In genomic region chrX:31500920-31501319, GRCh38 we compare ENCODE assay signal across 15 cellular contexts.
DNase-seq lines count a peak whose midpoint lies in the region; ATAC-seq lines count a peak whose summit lies in the region.
"Had no signal": no experiment of that assay in that cellular context is flagged by ENCODE, and none has a peak within 500 bp of the region (broad histone marks: within the 10 kb centered on the region; RNA-seq: fewer than 3 reads in every experiment).

No MANE protein-coding gene starts in this region.

- no peak overlapping the region for H3K4me3 ChIP-seq in mesendoderm (ENCODE audit: low read length)
- H3K4me3 ChIP-seq: upper lobe of left lung had no signal

- H3K9ac ChIP-seq in mesendoderm (ENCODE audit: low read length): no peak overlapping the region

- no peaks in the 10 kb centered on the region for H3K79me1 ChIP-seq in mesendoderm (ENCODE audit: low read length)

- no peak overlapping the region for H2BK15ac ChIP-seq in mesendoderm (replicated peaks; ENCODE audit: low read depth)

- H2BK120ac ChIP-seq in mesendoderm (ENCODE audit: low read depth, low read length): no peak overlapping the region

- H4K5ac ChIP-seq in mesendoderm (ENCODE audit: low read length): no peak overlapping the region

- no peaks in the 10 kb centered on the region for H3K79me2 ChIP-seq in mesendoderm (ENCODE audit: control insufficient read depth, insufficient read depth, low read length)

- H4K8ac ChIP-seq in mesendoderm (ENCODE audit: low read depth, low read length): no peak overlapping the region

- H3K23ac ChIP-seq in mesendoderm (ENCODE audit: low read length): no peak overlapping the region

- no peaks in the 10 kb centered on the region for H3K4me1 ChIP-seq in mesendoderm (ENCODE audit: control insufficient read depth, low read depth, low read length)
- H3K4me1 ChIP-seq: Caco-2, upper lobe of left lung had no signal

- H3K56ac ChIP-seq in mesendoderm (ENCODE audit: low read length): no peak overlapping the region

- DNase-seq in DMS53 (lab: John Stamatoyannopoulos, UW) (peak; percentile 8), DMS53 treated with DMSO at 0.1 percent for 48 hours (lab: John Stamatoyannopoulos, UW; ENCODE audit: unreplicated experiment) (no peak), KBM-7 (peak; percentile 8), astrocyte of the hippocampus (ENCODE audit: low read depth, low spot score) (peak; percentile 56), mesendoderm (peak; percentile 26), medulla oblongata (ENCODE audit: extremely low spot score) (no peak), NCI-H2081 treated with DMSO at 0.1 percent for 48 hours (lab: John Stamatoyannopoulos, UW) (no peak)
- DNase-seq: activated CD4-positive, alpha-beta T cell treated with anti-CD3 and anti-CD28 coated beads for 1 hour; Caco-2; NCI-H1417; NCI-H526 treated with DMSO at 0.1 percent for 48 hours; posterior cingulate gyrus; upper lobe of left lung had no signal

- no peak overlapping the region for H2AK5ac ChIP-seq in mesendoderm (ENCODE audit: low read length)

- H3K4me2 ChIP-seq in mesendoderm (ENCODE audit: low read length): no peak overlapping the region

- no peaks in the 10 kb centered on the region for H3K27me3 ChIP-seq in mesendoderm (ENCODE audit: insufficient read depth, low read length, poor library complexity)
- H3K27me3 ChIP-seq: upper lobe of left lung had no signal

- no peaks in the 10 kb centered on the region for H3K36me3 ChIP-seq in mesendoderm (ENCODE audit: control insufficient read depth, insufficient read depth, low read length)
- H3K36me3 ChIP-seq: upper lobe of left lung had no signal

- in situ Hi-C loops in KBM-7 (cut with MboI; ENCODE audit: low pct_unique_long_range_greater_than_20kb, low sequenced_read_pairs): no loop called here

- no peak for ATAC-seq in HG03095 (IDR thresholded peaks at IDR 0.05; ENCODE audit: unreplicated experiment)

- H3K27ac ChIP-seq in mesendoderm (ENCODE audit: low read depth, low read length): no peak overlapping the region
- H3K27ac ChIP-seq: 22Rv1, upper lobe of left lung had no signal

- no peak overlapping the region for H3K18ac ChIP-seq in mesendoderm (ENCODE audit: low read length)

- H2BK5ac ChIP-seq in mesendoderm (ENCODE audit: low read length): no peak overlapping the region

- no peak overlapping the region for H3K4ac ChIP-seq in mesendoderm (ENCODE audit: low read depth, low read length)

Comparison
In these comparisons a context has a peak if more than half of its experiments do, and no peak if none do; other contexts are left out.
1. DNase-seq: peak in DMS53 (single experiment), KBM-7 (single experiment), astrocyte of the hippocampus (single experiment) and mesendoderm (single experiment); none in DMS53 treated with DMSO at 0.1 percent for 48 hours (single experiment), medulla oblongata (single experiment) and NCI-H2081 treated with DMSO at 0.1 percent for 48 hours (single experiment).